Comparison of ENCODE assay signal across 1 cellular context in genomic region chr12:104686196-104686595, GRCh38.
TF ChIP-seq lines count a peak whose summit lies in the region.

No MANE protein-coding gene starts in this region.

TF ChIP-seq in HCT116, 20 proteins besides CTCF, POLR2A, EP300 and RAD21 (continued from another document):
- TF ChIP-seq REST (IDR thresholded peaks at IDR 0.05; ENCODE audit: low read depth) (no peak), SRF (IDR thresholded peaks at IDR 0.05; ENCODE audit: low read depth) (no peak), EZH2phosphoT487 (IDR thresholded peaks at IDR 0.05; ENCODE audit: borderline replicate concordance) (no peak)
